Comparison of ENCODE assay signal across 14 cellular contexts in the genomic region with DNA sequence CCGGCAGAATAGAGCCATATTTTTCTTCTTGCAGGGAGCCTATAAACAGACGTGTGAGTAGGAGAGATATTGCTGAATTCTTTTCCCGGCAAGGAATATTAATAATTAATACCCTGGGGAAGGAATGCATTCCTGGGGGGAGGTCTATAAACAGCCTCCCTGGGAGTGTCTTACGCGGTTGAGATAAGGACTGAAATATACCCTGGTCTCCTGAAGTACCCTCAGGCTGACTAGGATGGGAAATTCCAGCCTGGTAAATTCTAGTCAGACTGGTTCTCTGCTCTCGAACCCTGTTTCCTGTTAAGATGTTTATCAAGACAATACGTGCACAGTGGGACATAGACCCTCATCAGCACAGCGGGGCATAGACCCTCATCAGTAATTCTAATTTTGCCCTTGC. TPM values are rescaled to one million over a fixed set of nuclear protein-coding genes. Genes with fewer than 3 reads are reported as not detected.
"Had no signal": no experiment of that assay in that cellular context is flagged by ENCODE, and none has a peak within 500 bp of the region (broad histone marks: within the 10 kb centered on the region; RNA-seq: fewer than 3 reads in every experiment).

No MANE protein-coding gene starts in this region.

RNA-seq across cellular contexts. Expression of gene ZNF705A, which starts 15.2 kb away (rescaled TPM):
- total RNA-seq: endodermal cell, esophagus mucosa, esophagus squamous epithelium, gastrocnemius medialis, glomerular endothelial cell, heart right ventricle, kidney epithelial cell, left cardiac atrium, left ventricle myocardium superior, lower leg skin, lung microvascular endothelial cell, mucosa of gallbladder had no signal
- polyA plus RNA-seq: heart right ventricle, keratinocyte had no signal

RNA-seq across cellular contexts. Expression of gene CLEC4A, which starts 18.2 kb away (rescaled TPM):
- total RNA-seq: dermis microvascular lymphatic vessel endothelial cell, gastrocnemius medialis, glomerular endothelial cell, left ventricle myocardium superior, lung microvascular endothelial cell had no signal
